Comparison of ENCODE assay signal across 15 cellular contexts in the genomic region with DNA sequence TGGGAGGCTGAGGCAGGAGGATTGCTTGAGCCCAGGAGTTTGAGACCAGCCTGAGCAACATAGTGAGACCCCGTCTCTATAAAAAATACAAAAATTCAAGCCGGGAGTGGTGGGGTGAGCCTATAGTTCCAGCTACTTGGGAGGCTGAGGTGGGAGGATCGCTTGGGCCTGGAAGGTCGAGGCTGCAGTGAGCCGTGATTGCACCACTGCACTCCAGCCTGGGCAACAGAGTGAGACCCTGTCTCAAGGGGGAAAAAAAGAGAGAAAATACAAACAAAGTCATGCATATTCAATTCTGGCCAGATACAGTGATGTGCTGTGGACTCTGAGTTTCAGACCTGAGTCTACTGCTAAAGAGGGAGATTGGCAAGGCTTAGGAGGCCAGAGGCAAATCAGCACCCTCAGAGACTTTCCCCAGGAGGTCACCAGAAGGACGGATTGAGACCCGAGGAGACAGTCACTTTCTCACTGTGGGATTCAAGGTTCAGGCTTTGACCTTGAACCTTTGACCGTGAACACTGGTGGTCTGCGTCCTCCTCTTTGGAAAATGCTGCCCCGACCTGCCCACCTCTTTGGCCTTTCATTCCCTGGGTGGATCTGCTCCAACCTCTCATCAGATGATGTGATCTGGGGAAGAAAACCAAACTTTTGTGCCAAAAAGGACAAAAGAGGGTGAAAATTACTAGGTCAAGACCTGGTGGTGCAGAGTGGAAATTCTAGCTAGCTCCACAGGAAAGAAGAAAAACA. TPM values are rescaled to one million over a fixed set of nuclear protein-coding genes. Genes with fewer than 3 reads are reported as not detected.
DNase-seq lines count a peak whose midpoint lies in the region; TF ChIP-seq lines count a peak whose summit lies in the region.
"Had no signal": no experiment of that assay in that cellular context is flagged by ENCODE, and none has a peak within 500 bp of the region (broad histone marks: within the 10 kb centered on the region; RNA-seq: fewer than 3 reads in every experiment).

No MANE protein-coding gene starts in this region.

- no peak for TF ChIP-seq POLR2A in spleen (IDR thresholded peaks at IDR 0.05)

- H3K9me3 ChIP-seq in HEK293 (ENCODE audit: control insufficient read depth, insufficient read depth, low read depth, low read length) = no peaks in the 10 kb centered on the region
- no peaks in the 10 kb centered on the region for H3K9me3 ChIP-seq in hepatocyte (ENCODE audit: low read depth)
- no peaks in the 10 kb centered on the region for H3K9me3 ChIP-seq in spleen
- H3K9me3 ChIP-seq: colonic mucosa, suprapubic skin had no signal

- no peaks in the 10 kb centered on the region for H4K20me1 ChIP-seq in hepatocyte (ENCODE audit: insufficient read depth, poor library complexity, severe bottlenecking)

- H3K9me2 ChIP-seq in hepatocyte (replicated peaks; ENCODE audit: insufficient read depth) = no peaks in the 10 kb centered on the region

- no peak overlapping the region for H2AFZ ChIP-seq in hepatocyte

- POLR2A ChIA-PET in HEK293 (lab: Yijun Ruan, JAX) = no interaction called here

- no peak for TF ChIP-seq CTCF in HEK293 (tag by site-specific recombination; IDR thresholded peaks at IDR 0.05)
- no peak for TF ChIP-seq CTCF in hepatocyte (IDR thresholded peaks at IDR 0.05; ENCODE audit: poor library complexity)
- no peak for TF ChIP-seq CTCF in spleen (IDR thresholded peaks at IDR 0.05 in 8 of 11, conservative IDR thresholded peaks at IDR 0.05 in 3 of 11)

- DNase-seq in activated T-helper 1 cell treated with anti-CD3 and anti-CD28 coated beads, Interleukin-12 subunit alpha, Interleukin-12 subunit beta, Interleukin-2, Interleukin-4 antibody, amounts not matched to agents 30 ng/mL and 10 ng/mL and 1 ng/mL, durations not matched to agents 14 hours and 24 hours and 36 hours (ENCODE audit: low spot score) = no peak
- DNase-seq in hepatocyte (ENCODE audit: low spot score) = no peak
- peak; percentile 21 for DNase-seq in spleen
- no peak for DNase-seq in activated T-cell treated with anti-CD3 and anti-CD28 coated beads, Interleukin-2, amount 50 U/mL, for 1 hour
- no peak for DNase-seq in activated T-helper 2 cell treated with anti-CD3 and anti-CD28 coated beads, Interferon-gamma antibody, Interleukin-2, Interleukin-4, amounts not matched to agents 10 μg/mL and 5 μg/mL and 100 μg/mL, durations not matched to agents 14 hours and 24 hours and 36 hours (ENCODE audit: low spot score)
- no peak for DNase-seq in NCI-H1105 treated with DMSO at 0.1 percent for 48 hours (lab: John Stamatoyannopoulos, UW)
- no peak for DNase-seq in kidney tubule cell (ENCODE audit: low spot score)
- DNase-seq: activated CD4-positive, alpha-beta T cell treated with anti-CD3 and anti-CD28 coated beads for 4 hours; activated T-cell treated with anti-CD3 and anti-CD28 coated beads for 4 hours; colonic mucosa; DMS79; NCI-H2029; NCI-H526 treated with DMSO at 0.1 percent for 48 hours had no signal

- no peak overlapping the region for H3K4me2 ChIP-seq in hepatocyte

- peaks cover 2% of the 10 kb centered on the region for H3K27me3 Mint-ChIP-seq in activated T-helper 1 cell treated with anti-CD3 and anti-CD28 coated beads, Interleukin-12 subunit alpha, Interleukin-12 subunit beta, Interleukin-2, Interleukin-4 antibody, amounts not matched to agents 30 ng/mL and 10 ng/mL and 1 ng/mL, durations not matched to agents 14 hours and 24 hours and 36 hours (ENCODE audit: insufficient read depth)
- no peaks in the 10 kb centered on the region for H3K27me3 Mint-ChIP-seq in activated T-helper 2 cell treated with anti-CD3 and anti-CD28 coated beads, Interferon-gamma antibody, Interleukin-2, Interleukin-4, amounts not matched to agents 10 μg/mL and 5 μg/mL and 100 μg/mL, durations not matched to agents 14 hours and 24 hours and 36 hours (ENCODE audit: low read depth)

- no peaks in the 10 kb centered on the region for H3K79me2 ChIP-seq in hepatocyte

- H3K4me3 ChIP-seq in HEK293 (ENCODE audit: low read depth, low read length) (no peak overlapping the region), hepatocyte (no peak overlapping the region), spleen (no peak overlapping the region)
- H3K4me3 ChIP-seq: colonic mucosa, suprapubic skin had no signal

- H3K27ac ChIP-seq in HEK293 (ENCODE audit: extremely low read depth, low read depth, low read length) (no peak overlapping the region), hepatocyte (peak overlapping the region; percentile 8), spleen (peak overlapping the region in 6 of 8 donors; percentile 29 to 65 (median 48))
- H3K27ac ChIP-seq: colonic mucosa, suprapubic skin had no signal

- 96% methylated on average over 10 of the region's 10 CpGs for WGBS in hepatocyte (ENCODE audit: low lambda C conversion rate, missing lambda C conversion rate)
- 79 to 91% (median 85%) methylated on average over 10 of the region's 10 CpGs for WGBS in spleen, 5 donors

- intact Hi-C loops in activated T-helper 1 cell treated with anti-CD3 and anti-CD28 coated beads, Interleukin-12 subunit alpha, Interleukin-12 subunit beta, Interleukin-2, Interleukin-4 antibody, amounts not matched to agents 30 ng/mL and 10 ng/mL and 1 ng/mL, durations not matched to agents 14 hours and 24 hours and 36 hours (cut with micrococcal nuclease) = no loop called here
- intact Hi-C loops in spleen (cut with DNase I; ENCODE audit: low total_unique reads) = no loop called here
- intact Hi-C loops in activated T-helper 2 cell treated with anti-CD3 and anti-CD28 coated beads, Interferon-gamma antibody, Interleukin-2, Interleukin-4, amounts not matched to agents 10 μg/mL and 5 μg/mL and 100 μg/mL, durations not matched to agents 14 hours and 24 hours and 36 hours (cut with micrococcal nuclease) = loop anchor here (1.0 kb wide), 1 partner anchor 31 kb away; the partner anchor contains the start of gene TGM2

- H3K27ac Mint-ChIP-seq in activated T-helper 1 cell treated with anti-CD3 and anti-CD28 coated beads, Interleukin-12 subunit alpha, Interleukin-12 subunit beta, Interleukin-2, Interleukin-4 antibody, amounts not matched to agents 30 ng/mL and 10 ng/mL and 1 ng/mL, durations not matched to agents 14 hours and 24 hours and 36 hours = peak overlapping the region; percentile 27
- no peak overlapping the region for H3K27ac Mint-ChIP-seq in activated T-helper 2 cell treated with anti-CD3 and anti-CD28 coated beads, Interferon-gamma antibody, Interleukin-2, Interleukin-4, amounts not matched to agents 10 μg/mL and 5 μg/mL and 100 μg/mL, durations not matched to agents 14 hours and 24 hours and 36 hours

- H3K4me1 ChIP-seq in HEK293 (ENCODE audit: control insufficient read depth, insufficient read depth, low read length) (0 out of 2 replicates have a peak, but pooled peaks cover 4% of the 10 kb centered on the region), hepatocyte (ENCODE audit: insufficient read depth) (peaks cover 3% of the 10 kb centered on the region), spleen (peaks cover 0 to 34% (median 13%) of the 10 kb centered on the region in 6 donors)
- H3K4me1 ChIP-seq: colonic mucosa, suprapubic skin had no signal

- CTCF ChIA-PET in HEK293 (lab: Yijun Ruan, JAX) = no interaction called here

- H3K4me3 Mint-ChIP-seq in activated T-helper 1 cell treated with anti-CD3 and anti-CD28 coated beads, Interleukin-12 subunit alpha, Interleukin-12 subunit beta, Interleukin-2, Interleukin-4 antibody, amounts not matched to agents 30 ng/mL and 10 ng/mL and 1 ng/mL, durations not matched to agents 14 hours and 24 hours and 36 hours = no peak overlapping the region
- no peak overlapping the region for H3K4me3 Mint-ChIP-seq in activated T-helper 2 cell treated with anti-CD3 and anti-CD28 coated beads, Interferon-gamma antibody, Interleukin-2, Interleukin-4, amounts not matched to agents 10 μg/mL and 5 μg/mL and 100 μg/mL, durations not matched to agents 14 hours and 24 hours and 36 hours (ENCODE audit: low read depth)

- peaks cover 21% of the 10 kb centered on the region for H3K4me1 Mint-ChIP-seq in activated T-helper 1 cell treated with anti-CD3 and anti-CD28 coated beads, Interleukin-12 subunit alpha, Interleukin-12 subunit beta, Interleukin-2, Interleukin-4 antibody, amounts not matched to agents 30 ng/mL and 10 ng/mL and 1 ng/mL, durations not matched to agents 14 hours and 24 hours and 36 hours (ENCODE audit: low read depth)
- H3K4me1 Mint-ChIP-seq in activated T-helper 2 cell treated with anti-CD3 and anti-CD28 coated beads, Interferon-gamma antibody, Interleukin-2, Interleukin-4, amounts not matched to agents 10 μg/mL and 5 μg/mL and 100 μg/mL, durations not matched to agents 14 hours and 24 hours and 36 hours (ENCODE audit: low read depth) = peaks cover 12% of the 10 kb centered on the region

- no peaks in the 10 kb centered on the region for H3K9me3 Mint-ChIP-seq in activated T-helper 1 cell treated with anti-CD3 and anti-CD28 coated beads, Interleukin-12 subunit alpha, Interleukin-12 subunit beta, Interleukin-2, Interleukin-4 antibody, amounts not matched to agents 30 ng/mL and 10 ng/mL and 1 ng/mL, durations not matched to agents 14 hours and 24 hours and 36 hours
- H3K9me3 Mint-ChIP-seq in activated T-helper 2 cell treated with anti-CD3 and anti-CD28 coated beads, Interferon-gamma antibody, Interleukin-2, Interleukin-4, amounts not matched to agents 10 μg/mL and 5 μg/mL and 100 μg/mL, durations not matched to agents 14 hours and 24 hours and 36 hours = no peaks in the 10 kb centered on the region

- H3K27me3 ChIP-seq in hepatocyte (no peaks in the 10 kb centered on the region), spleen (replicated peaks in 1 of 7) (no peaks in the 10 kb centered on the region)
- H3K27me3 ChIP-seq: colonic mucosa had no signal

- H3K36me3 Mint-ChIP-seq in activated T-helper 1 cell treated with anti-CD3 and anti-CD28 coated beads, Interleukin-12 subunit alpha, Interleukin-12 subunit beta, Interleukin-2, Interleukin-4 antibody, amounts not matched to agents 30 ng/mL and 10 ng/mL and 1 ng/mL, durations not matched to agents 14 hours and 24 hours and 36 hours (ENCODE audit: low read depth) = peaks cover 1% of the 10 kb centered on the region
- H3K36me3 Mint-ChIP-seq in activated T-helper 2 cell treated with anti-CD3 and anti-CD28 coated beads, Interferon-gamma antibody, Interleukin-2, Interleukin-4, amounts not matched to agents 10 μg/mL and 5 μg/mL and 100 μg/mL, durations not matched to agents 14 hours and 24 hours and 36 hours (ENCODE audit: low read depth) = no peaks in the 10 kb centered on the region

- H3K36me3 ChIP-seq in HEK293 (ENCODE audit: control insufficient read depth in 2 of 2, insufficient read depth in 1 of 2, low read length in 2 of 2) = no peaks in the 10 kb centered on the region
- H3K36me3 ChIP-seq in hepatocyte (replicated peaks; ENCODE audit: insufficient read depth, low read depth) = no peaks in the 10 kb centered on the region
- H3K36me3 ChIP-seq in spleen = peaks cover 0 to 64% (median 11%) of the 10 kb centered on the region in 6 donors
- H3K36me3 ChIP-seq: colonic mucosa, suprapubic skin had no signal

RNA-seq across cellular contexts. Expression of gene TGM2, which starts 31.2 kb away (rescaled TPM):
- not detected in 2 replicates for total RNA-seq in activated T-helper 1 cell treated with anti-CD3 and anti-CD28 coated beads, Interleukin-12 subunit alpha, Interleukin-12 subunit beta, Interleukin-2, Interleukin-4 antibody, amounts not matched to agents 30 ng/mL and 10 ng/mL and 1 ng/mL, durations not matched to agents 14 hours and 24 hours and 36 hours
- 120 and 133 TPM in 2 replicates for total RNA-seq in hepatocyte
- polyA plus RNA-seq in hepatocyte = 85.8 and 88.5 TPM in 2 replicates
- 100 to 1,000 TPM in 1 of 7 donors, 10 to 100 TPM in 6; 60.2 to 167 (median 87.6) TPM for total RNA-seq in spleen
- polyA plus RNA-seq in spleen = 10 to 100 TPM in 2 of 3 donors, 1 to 10 TPM in 1; 9.3 to 35.3 (median 19.8) TPM
- total RNA-seq in activated T-helper 2 cell treated with anti-CD3 and anti-CD28 coated beads, Interferon-gamma antibody, Interleukin-2, Interleukin-4, amounts not matched to agents 10 μg/mL and 5 μg/mL and 100 μg/mL, durations not matched to agents 14 hours and 24 hours and 36 hours = not detected in 2 replicates

Comparison
In these comparisons a context has a peak if more than half of its experiments do, and no peak if none do; other contexts are left out.
1. RNA of gene TGM2, which starts 31.2 kb away (total RNA-seq): 120 to 133 TPM in hepatocyte and 60.2 to 167 TPM in spleen; not detected in activated T-helper 1 cell treated with anti-CD3 and anti-CD28 coated beads, Interleukin-12 subunit alpha, Interleukin-12 subunit beta, Interleukin-2, Interleukin-4 antibody, amounts not matched to agents 30 ng/mL and 10 ng/mL and 1 ng/mL, durations not matched to agents 14 hours and 24 hours and 36 hours and not detected in activated T-helper 2 cell treated with anti-CD3 and anti-CD28 coated beads, Interferon-gamma antibody, Interleukin-2, Interleukin-4, amounts not matched to agents 10 μg/mL and 5 μg/mL and 100 μg/mL, durations not matched to agents 14 hours and 24 hours and 36 hours; every median in the first group is over 10 times any median in the second.